8 cellular contexts compared by ENCODE assay signal in the genomic region with DNA sequence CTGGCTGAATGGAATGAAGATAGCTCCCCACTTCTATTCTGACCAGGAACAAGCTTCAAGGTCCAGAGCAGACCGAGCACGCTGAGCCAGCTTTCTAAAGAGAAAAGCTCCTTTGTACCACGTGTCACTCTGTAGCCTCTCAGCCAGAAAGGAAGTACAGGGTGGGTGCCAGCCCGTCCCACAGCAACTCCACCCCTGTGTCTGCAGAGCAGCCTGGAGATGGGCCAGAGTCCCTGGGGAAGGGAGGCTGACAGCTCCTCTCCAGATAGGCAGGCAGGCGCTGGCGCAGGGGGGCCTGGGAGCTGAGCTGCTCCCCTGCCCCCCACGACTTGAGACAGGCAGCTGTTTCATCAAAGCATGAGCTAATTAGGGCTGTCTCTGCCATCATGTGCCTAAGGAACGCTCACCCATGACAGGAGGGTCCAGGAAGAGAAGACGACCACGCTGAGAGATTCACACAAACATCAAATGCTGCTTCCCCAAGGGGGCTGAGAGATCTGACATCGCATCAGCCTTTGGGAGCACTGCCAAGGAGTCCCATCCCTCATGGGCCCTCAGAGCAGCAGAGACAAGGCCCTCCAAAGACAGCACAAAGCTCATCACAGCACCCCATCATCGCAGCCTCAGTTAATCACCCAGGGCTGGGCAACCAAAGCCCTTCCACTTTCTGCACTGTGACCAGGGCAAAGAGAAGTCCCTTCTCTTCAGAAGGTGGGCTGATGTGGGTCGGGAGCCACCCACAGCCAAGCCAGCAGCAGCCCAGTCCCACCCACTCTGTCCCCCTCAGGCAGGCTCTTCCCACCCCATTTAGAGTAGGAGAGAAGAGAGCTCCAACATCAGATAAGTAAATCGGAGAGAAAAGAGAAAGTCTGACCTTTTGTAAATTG.
A peak's percentile ranks its signal among the peaks of the same experiment; 100 is the strongest.
DNase-seq lines count a peak whose midpoint lies in the region; ATAC-seq and TF ChIP-seq lines count a peak whose summit lies in the region.

No MANE protein-coding gene starts in this region.

- H3K4me1 ChIP-seq in left lung, result peaks cover 22 to 27% of the 10 kb centered on the region in 2 donors

- no peak overlapping the region for H3K4me3 ChIP-seq in left lung

- H3K36me3 ChIP-seq in left lung, result no peaks in the 10 kb centered on the region

- peaks cover 41% of the 10 kb centered on the region for H3K4me1 Mint-ChIP-seq in chondrocyte (ENCODE audit: low read depth)
- H3K4me1 Mint-ChIP-seq in stimulated activated naive CD8-positive, alpha-beta T cell treated with anti-CD3 and anti-CD28 coated beads, Interleukin-15, amount 100 ng/mL, for 72 hours, result peaks cover 21% of the 10 kb centered on the region

- H3K9me3 ChIP-seq in left lung, result no peaks in the 10 kb centered on the region

- no peak overlapping the region for H3K4me3 Mint-ChIP-seq in chondrocyte (ENCODE audit: unreplicated experiment)
- H3K4me3 Mint-ChIP-seq in stimulated activated naive CD8-positive, alpha-beta T cell treated with anti-CD3 and anti-CD28 coated beads, Interleukin-15, amount 100 ng/mL, for 72 hours, result peak overlapping the region in 1 of 2 donors; percentile 19

- DNase-seq in EL, result peak; percentile 14
- peak; percentile 84 for DNase-seq in NCI-H748 (lab: John Stamatoyannopoulos, UW; ENCODE audit: unreplicated experiment)
- DNase-seq in chondrocyte (ENCODE audit: low spot score), result no peak
- DNase-seq in left lung, result peak; percentile 88 to 91
- no peak for DNase-seq in stimulated activated naive CD8-positive, alpha-beta T cell treated with anti-CD3 and anti-CD28 coated beads, Interleukin-15, amount 100 ng/mL, for 72 hours
- DNase-seq in activated CD4-positive, CD25-positive, alpha-beta regulatory T cell (lab: John Stamatoyannopoulos, UW), result no peak

- H3K9me3 Mint-ChIP-seq in chondrocyte (ENCODE audit: low read depth), result no peaks in the 10 kb centered on the region
- H3K9me3 Mint-ChIP-seq in stimulated activated naive CD8-positive, alpha-beta T cell treated with anti-CD3 and anti-CD28 coated beads, Interleukin-15, amount 100 ng/mL, for 72 hours, result no peaks in the 10 kb centered on the region

- peak overlapping the region; percentile 57 for H3K27ac Mint-ChIP-seq in chondrocyte (ENCODE audit: unreplicated experiment)
- H3K27ac Mint-ChIP-seq in stimulated activated naive CD8-positive, alpha-beta T cell treated with anti-CD3 and anti-CD28 coated beads, Interleukin-15, amount 100 ng/mL, for 72 hours, result peak overlapping the region in 1 of 2 donors; percentile 86

- TF ChIP-seq CTCF in chondrocyte (IDR thresholded peaks at IDR 0.05) (no peak), left lung (IDR thresholded peaks at IDR 0.05) (no peak)

- ATAC-seq in HG02973 (IDR thresholded peaks at IDR 0.05; ENCODE audit: unreplicated experiment) (peak; percentile 59), left lung (peak; percentile 85), HG02852 (IDR thresholded peaks at IDR 0.05; ENCODE audit: unreplicated experiment) (no peak)
- peak; percentile 72 for ATAC-seq in stimulated activated naive CD8-positive, alpha-beta T cell treated with anti-CD3 and anti-CD28 coated beads, Interleukin-15, amount 100 ng/mL, for 72 hours

- peak overlapping the region; percentile 40 to 63 for H3K27ac ChIP-seq in left lung

- no peaks in the 10 kb centered on the region for H3K27me3 Mint-ChIP-seq in chondrocyte (ENCODE audit: low read depth)
- no peaks in the 10 kb centered on the region for H3K27me3 Mint-ChIP-seq in stimulated activated naive CD8-positive, alpha-beta T cell treated with anti-CD3 and anti-CD28 coated beads, Interleukin-15, amount 100 ng/mL, for 72 hours

- H3K27me3 ChIP-seq in left lung, result no peaks in the 10 kb centered on the region

- no peaks in the 10 kb centered on the region for H3K36me3 Mint-ChIP-seq in chondrocyte (ENCODE audit: low read depth)

- intact Hi-C loops in left lung (cut with DNase I), result no loop called here

Comparison
In these comparisons a context has a peak if more than half of its experiments do, and no peak if none do; other contexts are left out.
1. DNase-seq: peak in EL (single experiment), NCI-H748 (single experiment) and left lung (2 of 2); none in chondrocyte (single experiment), stimulated activated naive CD8-positive, alpha-beta T cell treated with anti-CD3 and anti-CD28 coated beads, Interleukin-15, amount 100 ng/mL, for 72 hours (0 of 2) and activated CD4-positive, CD25-positive, alpha-beta regulatory T cell (0 of 4).